Comparison of ENCODE assay signal across 24 cellular contexts in the genomic region with DNA sequence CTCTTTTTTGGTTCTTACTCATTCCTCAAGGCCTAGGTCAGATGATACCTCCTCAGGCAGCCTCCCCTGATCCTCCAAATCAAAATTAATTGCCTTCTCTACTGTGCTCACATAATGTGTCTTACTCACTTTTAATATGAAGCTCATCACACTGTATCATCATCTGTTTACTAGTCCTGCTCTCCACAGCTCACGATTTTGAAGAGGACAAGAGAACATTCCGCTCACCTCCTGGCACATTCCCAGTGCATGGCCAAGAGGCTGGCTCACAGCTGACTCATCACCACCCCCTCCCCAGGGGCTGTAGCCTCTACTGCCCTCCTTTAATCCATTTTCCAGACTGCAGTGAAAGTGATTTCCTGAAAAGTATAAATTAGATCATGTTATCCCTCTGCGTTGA.
A peak's percentile ranks its signal among the peaks of the same experiment; 100 is the strongest.
DNase-seq lines count a peak whose midpoint lies in the region; ATAC-seq, FAIRE-seq and TF ChIP-seq lines count a peak whose summit lies in the region.
"Had no signal": no experiment of that assay in that cellular context is flagged by ENCODE, and none has a peak within 500 bp of the region (broad histone marks: within the 10 kb centered on the region; RNA-seq: fewer than 3 reads in every experiment).

No MANE protein-coding gene starts in this region.

- no peak overlapping the region for H3K27ac Mint-ChIP-seq in activated CD4-positive, alpha-beta T cell treated with anti-CD3 and anti-CD28 coated beads for 36 hours
- H3K27ac Mint-ChIP-seq: activated CD4-positive, alpha-beta memory T cell treated with anti-CD3 and anti-CD28 coated beads for 36 hours; progenitor cell of endocrine pancreas; stimulated activated naive CD8-positive, alpha-beta T cell treated with anti-CD3 and anti-CD28 coated beads, Interleukin-15, amount 100 ng/mL, for 72 hours had no signal

- H3K27me3 ChIP-seq in GM23248 (replicated peaks; ENCODE audit: insufficient read depth) (no peaks in the 10 kb centered on the region), hepatocyte (no peaks in the 10 kb centered on the region)
- H3K27me3 ChIP-seq: adrenal gland, SJSA1, spleen had no signal

- DNase-seq in GM23248 (peak; percentile 30), RCC 7860 (ENCODE audit: low spot score) (peak; percentile 63), fibroblast of mammary gland (ENCODE audit: low read depth) (peak; percentile 92), retinal pigment epithelial cell (ENCODE audit: low read depth) (peak; percentile 54), inferior parietal cortex (ENCODE audit: extremely low spot score) (no peak), NCI-H2196 (lab: John Stamatoyannopoulos, UW; ENCODE audit: unreplicated experiment) (no peak), hepatocyte (ENCODE audit: low spot score) (no peak)
- DNase-seq in activated CD4-positive, alpha-beta T cell treated with anti-CD3 and anti-CD28 coated beads for 36 hours, result no peak
- DNase-seq: activated CD4-positive, alpha-beta memory T cell treated with anti-CD3 and anti-CD28 coated beads for 36 hours; activated T-cell treated with anti-CD3 and anti-CD28 coated beads for 4 hours; adrenal gland; cerebellar nuclear complex; DMS79 treated with DMSO at 0.1 percent for 48 hours; effector CD8-positive, alpha-beta T cell; NCI-H1417 treated with DMSO at 0.1 percent for 48 hours; NCI-H524 treated with DMSO at 0.1 percent for 48 hours; spleen; stimulated activated CD4-positive, alpha-beta T cell treated with anti-CD3 and anti-CD28 coated beads, Interleukin-4, amount 100 ng/mL, for 24 hours; stimulated activated naive CD8-positive, alpha-beta T cell treated with anti-CD3 and anti-CD28 coated beads, Interleukin-15, amount 100 ng/mL, for 72 hours; T-helper 2 cell; trophoblast cell had no signal

- no peaks in the 10 kb centered on the region for H3K36me3 Mint-ChIP-seq in activated CD4-positive, alpha-beta T cell treated with anti-CD3 and anti-CD28 coated beads for 36 hours (ENCODE audit: low read depth)
- H3K36me3 Mint-ChIP-seq: activated CD4-positive, alpha-beta memory T cell treated with anti-CD3 and anti-CD28 coated beads for 36 hours had no signal

- H3K79me2 ChIP-seq in GM23248 (ENCODE audit: insufficient read depth), result no peaks in the 10 kb centered on the region
- H3K79me2 ChIP-seq in hepatocyte, result no peaks in the 10 kb centered on the region

- TF ChIP-seq CTCF in fibroblast of mammary gland (conservative IDR thresholded peaks at IDR 0.05; ENCODE audit: control insufficient read depth, insufficient read depth, low read depth, low read length) (no peak), retinal pigment epithelial cell (conservative IDR thresholded peaks at IDR 0.05; ENCODE audit: low read depth, low read length) (no peak), hepatocyte (IDR thresholded peaks at IDR 0.05; ENCODE audit: poor library complexity) (no peak)

- in situ Hi-C loops in GM23248 (cut with MboI), result loop anchor here (25.0 kb wide), 2 partner anchors 129 to 379 kb away; no protein-coding TSS in a partner anchor

- H3K9me2 ChIP-seq in GM23248 (ENCODE audit: insufficient read depth) (no peaks in the 10 kb centered on the region), hepatocyte (replicated peaks; ENCODE audit: insufficient read depth) (no peaks in the 10 kb centered on the region)

- H3K36me3 ChIP-seq in GM23248 (ENCODE audit: low read depth), result no peaks in the 10 kb centered on the region
- H3K36me3 ChIP-seq in hepatocyte (replicated peaks; ENCODE audit: insufficient read depth, low read depth), result no peaks in the 10 kb centered on the region
- H3K36me3 ChIP-seq: adrenal gland, SJSA1, spleen had no signal

- no peak overlapping the region for H3K9ac ChIP-seq in GM23248

- POLR2A ChIA-PET in activated CD4-positive, alpha-beta T cell treated with anti-CD3 and anti-CD28 coated beads for 36 hours (lab: Charles Lee), result no interaction called here

- intact Hi-C loops in activated CD4-positive, alpha-beta T cell treated with anti-CD3 and anti-CD28 coated beads for 36 hours (cut with DNase I, micrococcal nuclease), result no loop called here

- no peak for ATAC-seq in activated CD4-positive, alpha-beta T cell treated with anti-CD3 and anti-CD28 coated beads for 36 hours
- ATAC-seq: stimulated activated naive CD8-positive, alpha-beta T cell treated with anti-CD3 and anti-CD28 coated beads, Interleukin-15, amount 100 ng/mL, for 72 hours had no signal

- H3K4me1 ChIP-seq in GM23248 (ENCODE audit: insufficient read depth) (peaks cover 25% of the 10 kb centered on the region), hepatocyte (ENCODE audit: insufficient read depth) (peaks cover 12% of the 10 kb centered on the region)
- H3K4me1 ChIP-seq: adrenal gland, spleen had no signal

- no peaks in the 10 kb centered on the region for H3K4me1 Mint-ChIP-seq in activated CD4-positive, alpha-beta T cell treated with anti-CD3 and anti-CD28 coated beads for 36 hours
- H3K4me1 Mint-ChIP-seq: stimulated activated naive CD8-positive, alpha-beta T cell treated with anti-CD3 and anti-CD28 coated beads, Interleukin-15, amount 100 ng/mL, for 72 hours had no signal

- H3K4me2 ChIP-seq in GM23248 (ENCODE audit: unreplicated experiment) (no peak overlapping the region), hepatocyte (no peak overlapping the region)

- WGBS in GM23248 (ENCODE audit: low coverage in 1 of 2, low lambda C conversion rate in 2 of 2, missing lambda C conversion rate in 2 of 2), 2 experiments, result 44 to 47% methylated on average over 3 of the region's 3 CpGs
- WGBS in hepatocyte (ENCODE audit: low lambda C conversion rate, missing lambda C conversion rate), result 85% methylated on average over 3 of the region's 3 CpGs

- H3K4me3 Mint-ChIP-seq in activated CD4-positive, alpha-beta T cell treated with anti-CD3 and anti-CD28 coated beads for 36 hours, result no peak overlapping the region
- H3K4me3 Mint-ChIP-seq: activated CD4-positive, alpha-beta memory T cell treated with anti-CD3 and anti-CD28 coated beads for 36 hours; stimulated activated naive CD8-positive, alpha-beta T cell treated with anti-CD3 and anti-CD28 coated beads, Interleukin-15, amount 100 ng/mL, for 72 hours had no signal

- H3K4me3 ChIP-seq in GM23248 (no peak overlapping the region), fibroblast of mammary gland (ENCODE audit: control insufficient read depth, low read depth, low read length) (no peak overlapping the region), retinal pigment epithelial cell (ENCODE audit: low read length) (no peak overlapping the region), hepatocyte (no peak overlapping the region)
- H3K4me3 ChIP-seq: adrenal gland, SJSA1, spleen had no signal

- no peaks in the 10 kb centered on the region for H4K20me1 ChIP-seq in GM23248 (ENCODE audit: insufficient read depth)
- H4K20me1 ChIP-seq in hepatocyte (ENCODE audit: insufficient read depth, poor library complexity, severe bottlenecking), result no peaks in the 10 kb centered on the region

- H3K9me3 Mint-ChIP-seq in activated CD4-positive, alpha-beta T cell treated with anti-CD3 and anti-CD28 coated beads for 36 hours (ENCODE audit: low read depth), result no peaks in the 10 kb centered on the region
- H3K9me3 Mint-ChIP-seq: activated CD4-positive, alpha-beta memory T cell treated with anti-CD3 and anti-CD28 coated beads for 36 hours; stimulated activated naive CD8-positive, alpha-beta T cell treated with anti-CD3 and anti-CD28 coated beads, Interleukin-15, amount 100 ng/mL, for 72 hours had no signal

- no peak overlapping the region for H2AFZ ChIP-seq in GM23248
- H2AFZ ChIP-seq in hepatocyte, result no peak overlapping the region

- CTCF ChIA-PET in activated CD4-positive, alpha-beta T cell treated with anti-CD3 and anti-CD28 coated beads for 36 hours (lab: Charles Lee), result no interaction called here

- FAIRE-seq in RCC 7860 (lab: Jason Lieb, UNC), result peak; percentile 31
- FAIRE-seq: H54 had no signal

- peaks cover 12% of the 10 kb centered on the region; the same call in 1 of the 2 replicates for H3F3A ChIP-seq in GM23248 (ENCODE audit: insufficient read depth)

- H3K27ac ChIP-seq in GM23248 (no peak overlapping the region), hepatocyte (no peak overlapping the region)
- H3K27ac ChIP-seq: adrenal gland, SJSA1, spleen had no signal

- no peaks in the 10 kb centered on the region for H3K27me3 Mint-ChIP-seq in activated CD4-positive, alpha-beta T cell treated with anti-CD3 and anti-CD28 coated beads for 36 hours
- H3K27me3 Mint-ChIP-seq: activated CD4-positive, alpha-beta memory T cell treated with anti-CD3 and anti-CD28 coated beads for 36 hours; progenitor cell of endocrine pancreas had no signal

- H3K9me3 ChIP-seq in GM23248 (ENCODE audit: low read depth) (no peaks in the 10 kb centered on the region), hepatocyte (ENCODE audit: low read depth) (no peaks in the 10 kb centered on the region)
- H3K9me3 ChIP-seq: adrenal gland, SJSA1, spleen had no signal

Comparison
In these comparisons a context has a peak if more than half of its experiments do, and no peak if none do; other contexts are left out.
1. DNase-seq: peak in GM23248 (single experiment), RCC 7860 (single experiment), fibroblast of mammary gland (single experiment) and retinal pigment epithelial cell (single experiment); none in inferior parietal cortex (single experiment), NCI-H2196 (single experiment), hepatocyte (single experiment) and activated CD4-positive, alpha-beta T cell treated with anti-CD3 and anti-CD28 coated beads for 36 hours (single experiment).